ENCODE assay signal across 32 cellular contexts in genomic region chr3:112967425-112967824, GRCh38. TPM values are rescaled to one million over a fixed set of nuclear protein-coding genes. Genes with fewer than 3 reads are reported as not detected.
A peak's percentile ranks its signal among the peaks of the same experiment; 100 is the strongest.
DNase-seq lines count a peak whose midpoint lies in the region; ATAC-seq and TF ChIP-seq lines count a peak whose summit lies in the region.
"Had no signal": no experiment of that assay in that cellular context is flagged by ENCODE, and none has a peak within 500 bp of the region (broad histone marks: within the 10 kb centered on the region; RNA-seq: fewer than 3 reads in every experiment).

No MANE protein-coding gene starts in this region.

- CTCF ChIA-PET in CD4-positive, alpha-beta T cell (lab: Charles Lee) = interaction anchor here (0.6 to 1.6 kb wide), 4 partner anchors 12 to 800 kb away, joined by 3 read pairs; no protein-coding TSS in a partner anchor
- CTCF ChIA-PET in activated B cell treated with CpG ODN at 0.5 μM for 24 hours (lab: Charles Lee) = interaction anchor here (1.5 to 2.9 kb wide), 2 partner anchors 12 to 233 kb away, joined by 4 to 15 read pairs; no protein-coding TSS in a partner anchor

- peaks cover 18% of the 10 kb centered on the region for H3K9me3 Mint-ChIP-seq in activated T-cell treated with anti-CD3 and anti-CD28 coated beads, Interleukin-2, amount 50 U/mL, for 4 hours
- H3K9me3 Mint-ChIP-seq in CD4-positive, alpha-beta T cell = peaks cover 11% of the 10 kb centered on the region
- H3K9me3 Mint-ChIP-seq in activated B cell treated with CpG ODN at 0.5 μM for 24 hours = peaks cover 14% of the 10 kb centered on the region

- POLR2A ChIA-PET in CD4-positive, alpha-beta T cell (lab: Charles Lee) = no interaction called here
- POLR2A ChIA-PET in activated B cell treated with CpG ODN at 0.5 μM for 24 hours (lab: Charles Lee) = no interaction called here

- peaks cover 62 to 67% of the 10 kb centered on the region in 2 experiments for H3K4me1 ChIP-seq in neutrophil (ENCODE audit: control insufficient read depth in 1 of 2, insufficient read depth in 1 of 2, low read depth in 1 of 2, low read length in 1 of 2)
- H3K4me1 ChIP-seq: breast epithelium, parathyroid adenoma, SJSA1 had no signal

- peak; percentile 30 to 63 for ATAC-seq in activated T-cell treated with anti-CD3 and anti-CD28 coated beads, Interleukin-2, amount 50 U/mL, for 4 hours
- no peak for ATAC-seq in CD4-positive, alpha-beta T cell (ENCODE audit: poor library complexity)
- ATAC-seq in activated B cell treated with CpG ODN at 0.5 μM for 24 hours (ENCODE audit: low read depth) = no peak
- ATAC-seq: A549, mucosa of descending colon had no signal

- TF ChIP-seq CTCF in CD4-positive, alpha-beta T cell (IDR thresholded peaks at IDR 0.05) = no peak
- no peak for TF ChIP-seq CTCF in activated B cell treated with CpG ODN at 0.5 μM for 24 hours (IDR thresholded peaks at IDR 0.05)
- no peak for TF ChIP-seq CTCF in neutrophil (IDR thresholded peaks at IDR 0.05)
- TF ChIP-seq CTCF in WERI-Rb-1 (IDR thresholded peaks at IDR 0.05; ENCODE audit: low read depth, low read length) = no peak

- H3K36me3 ChIP-seq in neutrophil (no peaks in the 10 kb centered on the region), WERI-Rb-1 (no peaks in the 10 kb centered on the region)
- H3K36me3 ChIP-seq: breast epithelium, SJSA1, thoracic aorta had no signal

- peak overlapping the region; percentile 48 for H3K27ac Mint-ChIP-seq in CD4-positive, alpha-beta T cell
- H3K27ac Mint-ChIP-seq in activated B cell treated with CpG ODN at 0.5 μM for 24 hours = peak overlapping the region; percentile 25
- H3K27ac Mint-ChIP-seq: immature natural killer cell had no signal

- H3K27ac ChIP-seq in CD4-positive, alpha-beta T cell (ENCODE audit: low read depth, low read length) = no peak overlapping the region
- H3K27ac ChIP-seq in neutrophil = peak overlapping the region; percentile 78
- no peak overlapping the region for H3K27ac ChIP-seq in WERI-Rb-1
- H3K27ac ChIP-seq: A549, breast epithelium, parathyroid adenoma, SJSA1, thoracic aorta had no signal

- DNase-seq in activated T-cell treated with anti-CD3 and anti-CD28 coated beads, Interleukin-2, amount 50 U/mL, for 4 hours = no peak
- DNase-seq in activated T-cell treated with anti-CD3 and anti-CD28 coated beads, Interleukin-2, amount 50 U/mL, for 1 hour = no peak
- DNase-seq in CD4-positive, alpha-beta T cell = no peak
- DNase-seq in activated B cell treated with CpG ODN at 0.5 μM for 24 hours (no peak), NCI-H2081 (lab: John Stamatoyannopoulos, UW) (no peak), NCI-H2107 treated with DMSO at 0.1 percent for 48 hours (lab: John Stamatoyannopoulos, UW; ENCODE audit: unreplicated experiment) (no peak), WERI-Rb-1 (no peak)
- DNase-seq: activated CD4-positive, alpha-beta T cell treated with anti-CD3 and anti-CD28 coated beads, Interleukin-2, amount 50 U/mL, for 48 hours; DMS 273 treated with DMSO at 0.1 percent for 48 hours; erythroblast; GOT3; immature natural killer cell; IMR-90; left cardiac atrium; mucosa of descending colon; NCI-H1436 treated with DMSO at 0.1 percent for 48 hours; NCI-H2107; NCI-H82; retina; RPMI8226; stimulated activated naive CD4-positive, alpha-beta T cell treated with Interleukin-2 at 50 U/mL for 16 hours; T-helper 1 cell had no signal

- H3K4me1 Mint-ChIP-seq in activated T-cell treated with anti-CD3 and anti-CD28 coated beads, Interleukin-2, amount 50 U/mL, for 4 hours (ENCODE audit: low read depth) = peaks cover 66% of the 10 kb centered on the region
- H3K4me1 Mint-ChIP-seq in CD4-positive, alpha-beta T cell (ENCODE audit: low read depth) = peaks cover 71% of the 10 kb centered on the region
- peaks cover 53% of the 10 kb centered on the region for H3K4me1 Mint-ChIP-seq in activated B cell treated with CpG ODN at 0.5 μM for 24 hours
- H3K4me1 Mint-ChIP-seq: immature natural killer cell, neural crest cell had no signal

- intact Hi-C loops in CD4-positive, alpha-beta T cell (cut with DNase I, micrococcal nuclease) = no loop called here
- intact Hi-C loops in activated B cell treated with CpG ODN at 0.5 μM for 24 hours (cut with micrococcal nuclease) = no loop called here

- H3K9me3 ChIP-seq in CD4-positive, alpha-beta T cell (ENCODE audit: control insufficient read depth, low read length) = peaks cover 15% of the 10 kb centered on the region
- H3K9me3 ChIP-seq in neutrophil (no peaks in the 10 kb centered on the region), WERI-Rb-1 (ENCODE audit: severe bottlenecking) (peaks cover 2% of the 10 kb centered on the region)
- H3K9me3 ChIP-seq: SJSA1, thoracic aorta had no signal

- no peaks in the 10 kb centered on the region for H3K27me3 ChIP-seq in CD4-positive, alpha-beta T cell (ENCODE audit: control insufficient read depth, insufficient read depth, low read length)
- H3K27me3 ChIP-seq in neutrophil (no peaks in the 10 kb centered on the region), WERI-Rb-1 (ENCODE audit: insufficient read depth, low read depth, severe bottlenecking) (peaks cover 39% of the 10 kb centered on the region)
- H3K27me3 ChIP-seq: breast epithelium had no signal

- no peaks in the 10 kb centered on the region for H3K27me3 Mint-ChIP-seq in activated T-cell treated with anti-CD3 and anti-CD28 coated beads, Interleukin-2, amount 50 U/mL, for 4 hours (ENCODE audit: low read depth)
- no peaks in the 10 kb centered on the region for H3K27me3 Mint-ChIP-seq in CD4-positive, alpha-beta T cell
- no peaks in the 10 kb centered on the region for H3K27me3 Mint-ChIP-seq in activated B cell treated with CpG ODN at 0.5 μM for 24 hours

- H3K4me3 Mint-ChIP-seq in activated T-cell treated with anti-CD3 and anti-CD28 coated beads, Interleukin-2, amount 50 U/mL, for 4 hours = peak overlapping the region; percentile 35
- peak overlapping the region; percentile 32 for H3K4me3 Mint-ChIP-seq in CD4-positive, alpha-beta T cell
- no peak overlapping the region for H3K4me3 Mint-ChIP-seq in activated B cell treated with CpG ODN at 0.5 μM for 24 hours
- H3K4me3 Mint-ChIP-seq: immature natural killer cell, neural crest cell had no signal

- H3K36me3 Mint-ChIP-seq in activated T-cell treated with anti-CD3 and anti-CD28 coated beads, Interleukin-2, amount 50 U/mL, for 4 hours (ENCODE audit: insufficient read depth) = peaks cover 32% of the 10 kb centered on the region
- H3K36me3 Mint-ChIP-seq in CD4-positive, alpha-beta T cell (ENCODE audit: low read depth) = peaks cover 52% of the 10 kb centered on the region
- peaks cover 22% of the 10 kb centered on the region for H3K36me3 Mint-ChIP-seq in activated B cell treated with CpG ODN at 0.5 μM for 24 hours (ENCODE audit: low read depth)

- H3K4me3 ChIP-seq in neutrophil (ENCODE audit: low read depth in 1 of 2, low read length in 1 of 2) (peak overlapping the region in 1 of 2 experiments; percentile 28), WERI-Rb-1 (ENCODE audit: low read depth, low read length) (no peak overlapping the region)
- H3K4me3 ChIP-seq: A549, breast epithelium, lung, mucosa of descending colon, SJSA1, skin epidermis, thoracic aorta had no signal

RNA-seq across cellular contexts. Expression of gene CD200R1, which starts 7.5 kb away (rescaled TPM):
- total RNA-seq in activated T-cell treated with anti-CD3 and anti-CD28 coated beads, Interleukin-2, amount 50 U/mL, for 4 hours = 1 to 10 TPM; 1.1 to 2.3 (median 1.2) TPM
- total RNA-seq in CD4-positive, alpha-beta T cell = 1 to 10 TPM; 4.0 to 4.7 TPM
- 3.3 and 4.1 TPM in 2 replicates for total RNA-seq in activated B cell treated with CpG ODN at 0.5 μM for 24 hours
- total RNA-seq: glomerular endothelial cell, neural crest cell, SJSA1 had no signal

RNA-seq across cellular contexts. Expression of gene GTPBP8, which starts 23.4 kb away (rescaled TPM):
- 10 to 100 TPM; 28.1 to 28.4 (median 28.1) TPM for total RNA-seq in activated T-cell treated with anti-CD3 and anti-CD28 coated beads, Interleukin-2, amount 50 U/mL, for 4 hours
- total RNA-seq in CD4-positive, alpha-beta T cell = 10 to 100 TPM; 27.0 to 30.3 TPM
- 14.3 and 18.1 TPM in 2 replicates for total RNA-seq in activated B cell treated with CpG ODN at 0.5 μM for 24 hours

Comparison
In these comparisons a context has a peak if more than half of its experiments do, and no peak if none do; other contexts are left out.
1. ATAC-seq: peak in activated T-cell treated with anti-CD3 and anti-CD28 coated beads, Interleukin-2, amount 50 U/mL, for 4 hours (2 of 2); none in CD4-positive, alpha-beta T cell (single experiment) and activated B cell treated with CpG ODN at 0.5 μM for 24 hours (single experiment).